In genomic region chr12:43758247-43758727, GRCh38 we compare ENCODE assay signal across 8 cellular contexts. TPM values are rescaled to one million over a fixed set of nuclear protein-coding genes. Genes with fewer than 3 reads are reported as not detected.
DNase-seq lines count a peak whose midpoint lies in the region; ATAC-seq, FAIRE-seq and TF ChIP-seq lines count a peak whose summit lies in the region.

No MANE protein-coding gene starts in this region.

- TF ChIP-seq POLR2A in GM12892 (IDR thresholded peaks at IDR 0.05; ENCODE audit: low read depth, low read length): no peak

- peaks cover 53 to 64% of the 10 kb centered on the region in 2 donors for H3K4me1 Mint-ChIP-seq in natural killer cell

- WGBS in aorta, 2 donors: 0 to 1% methylated on average over 15 to 18 of the region's 18 CpGs

- H3K4me3 Mint-ChIP-seq in natural killer cell: peak overlapping the region; percentile 81

- ATAC-seq in HG03575 (IDR thresholded peaks at IDR 0.05; ENCODE audit: extremely low read depth, insufficient number of reproducible peaks, low FRiP score, unreplicated experiment) (peak; percentile 1), natural killer cell (peak in 2 of 3 donors; percentile 4 to 7), aorta (ENCODE audit: low FRiP score) (peak; percentile 31)

- intact Hi-C loops in natural killer cell (cut with micrococcal nuclease) (loop anchor here (1.0 to 2.0 kb wide), 3 partner anchors 48 to 124 kb away; partner anchors contain the start of genes TMEM117 and TWF1), aorta (cut with DNase I) (no loop called here)

- TF ChIP-seq CTCF in WERI-Rb-1 (IDR thresholded peaks at IDR 0.05; ENCODE audit: low read depth, low read length) (no peak), natural killer cell (IDR thresholded peaks at IDR 0.05) (no peak)

- H3K27me3 Mint-ChIP-seq in natural killer cell (ENCODE audit: low read depth in 2 of 2): no peaks in the 10 kb centered on the region

- H3K27ac ChIP-seq in WERI-Rb-1 (peak overlapping the region; percentile 50), aorta (ENCODE audit: low read depth in 1 of 2, low read length in 2 of 2) (peak overlapping the region in 1 of 2 donors; percentile 0)

- no peaks in the 10 kb centered on the region for H3K9me3 ChIP-seq in WERI-Rb-1 (ENCODE audit: severe bottlenecking)
- no peaks in the 10 kb centered on the region for H3K9me3 ChIP-seq in aorta (ENCODE audit: control insufficient read depth, low read length)

- H3K4me1 ChIP-seq in aorta (ENCODE audit: control insufficient read depth in 1 of 2, insufficient read depth in 2 of 2, low read length in 2 of 2): peaks cover 6 to 7% of the 10 kb centered on the region in 2 donors

- H3K36me3 Mint-ChIP-seq in natural killer cell: peaks cover 9% of the 10 kb centered on the region

- H3K27me3 ChIP-seq in WERI-Rb-1 (ENCODE audit: insufficient read depth, low read depth, severe bottlenecking): no peaks in the 10 kb centered on the region
- no peaks in the 10 kb centered on the region for H3K27me3 ChIP-seq in aorta (ENCODE audit: control insufficient read depth in 1 of 2, insufficient read depth in 2 of 2, low read length in 1 of 2)

- H3K4me3 ChIP-seq in WERI-Rb-1 (ENCODE audit: low read depth, low read length): peak overlapping the region; percentile 71
- H3K4me3 ChIP-seq in aorta (ENCODE audit: low read length in 2 of 2): peak overlapping the region; percentile 0 to 33

- no peaks in the 10 kb centered on the region for H3K9me3 Mint-ChIP-seq in natural killer cell

- DNase-seq in A172 (ENCODE audit: low spot score): peak; percentile 25
- peak; percentile 11 for DNase-seq in GM12892 (ENCODE audit: insufficient read length)
- peak; percentile 30 for DNase-seq in WERI-Rb-1
- peak; percentile 14 for DNase-seq in fibroblast of gingiva (ENCODE audit: low read depth)
- peak; percentile 22 for DNase-seq in natural killer cell
- peak in 1 of 2 donors; percentile 51 for DNase-seq in aorta
- DNase-seq in NCI-H2171 (lab: John Stamatoyannopoulos, UW): no peak

- H3K36me3 ChIP-seq in WERI-Rb-1: peaks cover 13% of the 10 kb centered on the region
- H3K36me3 ChIP-seq in aorta (ENCODE audit: control insufficient read depth in 1 of 2, insufficient read depth in 2 of 2, low read length in 1 of 2): no peaks in the 10 kb centered on the region

- peak overlapping the region; percentile 98 for H3K27ac Mint-ChIP-seq in natural killer cell

- FAIRE-seq in GM12892 (lab: Jason Lieb, UNC): no peak

RNA-seq across cellular contexts. Expression of gene PUS7L, which starts 0.3 kb away (rescaled TPM):
- 17.2 and 24.7 TPM in 2 replicates for total RNA-seq in A172 (2014; rRNA removed; shearing (Covaris generic))
- polyA plus RNA-seq in GM12892 (2012; ENCODE audit: missing spikeins): 13.6 TPM
- total RNA-seq in natural killer cell (10 to 100 TPM; 15.8 to 24.5 (median 19.0) TPM), aorta (10 to 100 TPM; 12.9 to 13.7 TPM)
- 1 to 10 TPM; 1.9 to 5.4 TPM for polyA plus RNA-seq in aorta

RNA-seq across cellular contexts. Expression of gene IRAK4, which starts 0.5 kb away (rescaled TPM):
- total RNA-seq in A172 (2014; rRNA removed; shearing (Covaris generic)): 13.9 and 16.8 TPM in 2 replicates
- 21.8 TPM for polyA plus RNA-seq in GM12892 (2012; ENCODE audit: missing spikeins)
- total RNA-seq in natural killer cell (10 to 100 TPM; 60.6 to 70.4 (median 70.3) TPM), aorta (10 to 100 TPM; 24.4 to 34.7 TPM)
- 10 to 100 TPM; 15.9 to 24.1 TPM for polyA plus RNA-seq in aorta

RNA-seq across cellular contexts. Expression of gene TWF1, which starts 47.8 kb away (rescaled TPM):
- 162 and 201 TPM in 2 replicates for total RNA-seq in A172 (2014; rRNA removed; shearing (Covaris generic))
- polyA plus RNA-seq in GM12892 (2012; ENCODE audit: missing spikeins): 15.2 TPM
- total RNA-seq in natural killer cell (10 to 100 TPM; 68.0 to 75.5 (median 68.1) TPM), aorta (10 to 100 TPM; 52.5 to 53.7 TPM)
- 10 to 100 TPM; 38.4 to 84.5 TPM for polyA plus RNA-seq in aorta
